1 cellular context compared by ENCODE assay signal in genomic region chr3:45084820-45085816, GRCh38.
TF ChIP-seq lines count a peak whose summit lies in the region.

No MANE protein-coding gene starts in this region.

TF ChIP-seq in SK-N-SH, 30 proteins besides CTCF, POLR2A, EP300 and RAD21 (continued from another document):
- no peak; the same call in 1 of the 2 replicates for TF ChIP-seq USF1 (IDR thresholded peaks at IDR 0.05; ENCODE audit: borderline replicate concordance, low read depth)
- no peak for TF ChIP-seq GABPA (IDR thresholded peaks at IDR 0.05; ENCODE audit: low read depth)
- no peak for TF ChIP-seq ZBTB33 (IDR thresholded peaks at IDR 0.05; ENCODE audit: borderline replicate concordance, low read depth)
- peak; percentile 19; the same call in 1 of the 2 replicates for TF ChIP-seq MXI1 (IDR thresholded peaks at IDR 0.05; ENCODE audit: low read depth, low read length)
- TF ChIP-seq RCOR1 (IDR thresholded peaks at IDR 0.05; ENCODE audit: low read length) = no peak
- no peak for TF ChIP-seq USF2 (IDR thresholded peaks at IDR 0.05; ENCODE audit: borderline replicate concordance, low read depth, low read length)
TF ChIP-seq in SK-N-SH: peak in this region for 12.
